Comparison of ENCODE assay signal across 8 cellular contexts in genomic region chr5:132425009-132425937, GRCh38.
A peak's percentile ranks its signal among the peaks of the same experiment; 100 is the strongest.
DNase-seq lines count a peak whose midpoint lies in the region; ATAC-seq lines count a peak whose summit lies in the region.

No MANE protein-coding gene starts in this region.

- DNase-seq in activated gamma-delta T cell treated with Interleukin-2 at 50 U/mL for 16 hours: peak; percentile 57
- no peak for DNase-seq in activated gamma-delta T cell (lab: John Stamatoyannopoulos, UW)
- DNase-seq in activated CD4-positive, alpha-beta T cell treated with anti-CD3 and anti-CD28 coated beads for 4 hours: peak; percentile 76 to 81
- DNase-seq in effector CD4-positive, alpha-beta T cell: peak; percentile 68
- peak; percentile 71 for DNase-seq in skeletal muscle cell (ENCODE audit: low read depth)
- DNase-seq in inferior parietal cortex (ENCODE audit: extremely low spot score): no peak
- no peak for DNase-seq in DMS153 (lab: John Stamatoyannopoulos, UW)

- peak; percentile 46 for ATAC-seq in HG03460 (IDR thresholded peaks at IDR 0.05; ENCODE audit: unreplicated experiment)

- no peak overlapping the region for H3K4me3 ChIP-seq in skeletal muscle cell (ENCODE audit: low read depth, low read length)

Comparison
In these comparisons a context has a peak if more than half of its experiments do, and no peak if none do; other contexts are left out.
1. DNase-seq: peak in activated gamma-delta T cell treated with Interleukin-2 at 50 U/mL for 16 hours (single experiment), activated CD4-positive, alpha-beta T cell treated with anti-CD3 and anti-CD28 coated beads for 4 hours (2 of 2), effector CD4-positive, alpha-beta T cell (single experiment) and skeletal muscle cell (single experiment); none in activated gamma-delta T cell (single experiment), inferior parietal cortex (single experiment) and DMS153 (single experiment).